Comparison of ENCODE assay signal across 8 cellular contexts in genomic region chr19:18543814-18544475, GRCh38. TPM values are rescaled to one million over a fixed set of nuclear protein-coding genes. Genes with fewer than 3 reads are reported as not detected.
A peak's percentile ranks its signal among the peaks of the same experiment; 100 is the strongest.
DNase-seq lines count a peak whose midpoint lies in the region; ATAC-seq and TF ChIP-seq lines count a peak whose summit lies in the region.

No MANE protein-coding gene starts in this region.

- peak overlapping the region; percentile 83 for H2AFZ ChIP-seq in PC-9

- peak overlapping the region; percentile 68 for H3K4me3 ChIP-seq in PC-9
- H3K4me3 ChIP-seq in foreskin fibroblast (ENCODE audit: low read depth in 1 of 2, low read length in 2 of 2): peak overlapping the region; percentile 16 to 52
- peak overlapping the region in 3 of 4 donors; percentile 83 to 96 (median 94) for H3K4me3 ChIP-seq in upper lobe of left lung

- no peak for TF ChIP-seq EP300 in upper lobe of left lung (IDR thresholded peaks at IDR 0.05)

- H3K79me2 ChIP-seq in PC-9 (ENCODE audit: low read depth): peaks cover 17% of the 10 kb centered on the region

- H3K9me3 Mint-ChIP-seq in CD4-positive, alpha-beta T cell: no peaks in the 10 kb centered on the region

- H3K4me1 ChIP-seq in PC-9 (replicated peaks; ENCODE audit: insufficient read depth): peaks cover 10% of the 10 kb centered on the region; the same call in 1 of the 2 replicates
- peaks cover 13 to 28% (median 17%) of the 10 kb centered on the region in 4 donors for H3K4me1 ChIP-seq in upper lobe of left lung

- WGBS in upper lobe of left lung, 2 donors: 8 to 16% methylated on average over 4 to 9 of the region's 12 CpGs

- H3K9me3 ChIP-seq in CD4-positive, alpha-beta T cell (ENCODE audit: control insufficient read depth, low read length): no peaks in the 10 kb centered on the region
- H3K9me3 ChIP-seq in PC-9 (ENCODE audit: insufficient read depth, low read depth) (no peaks in the 10 kb centered on the region), upper lobe of left lung (no peaks in the 10 kb centered on the region)

- peaks cover 6% of the 10 kb centered on the region; the same call in 1 of the 2 replicates for H3F3A ChIP-seq in PC-9 (ENCODE audit: insufficient read depth, low read depth)

- H3K27me3 Mint-ChIP-seq in CD4-positive, alpha-beta T cell: no peaks in the 10 kb centered on the region

- peak overlapping the region; percentile 66 for H3K27ac ChIP-seq in CD4-positive, alpha-beta T cell (ENCODE audit: low read depth, low read length)
- H3K27ac ChIP-seq in PC-9: no peak overlapping the region
- peak overlapping the region; percentile 90 to 97 (median 94) for H3K27ac ChIP-seq in upper lobe of left lung

- CTCF ChIA-PET in CD4-positive, alpha-beta T cell (lab: Charles Lee): interaction anchor here (0.9 to 1.7 kb wide), 11 partner anchors 8 to 521 kb away, joined by 3 to 8 read pairs (median 4); partner anchors contain the start of genes ELL, KXD1, REX1BD and UBA52
- CTCF ChIA-PET in PC-9 (lab: Charles Lee): interaction anchor here (0.8 kb wide), 1 partner anchor 15 kb away, joined by 4 read pairs; no protein-coding TSS in a partner anchor

- ATAC-seq in CD4-positive, alpha-beta T cell (ENCODE audit: poor library complexity): peak; percentile 81
- ATAC-seq in GM19328 (IDR thresholded peaks at IDR 0.05; ENCODE audit: unreplicated experiment) (peak; percentile 49), HG03469 (IDR thresholded peaks at IDR 0.05; ENCODE audit: unreplicated experiment) (peak; percentile 69), omental fat pad (ENCODE audit: low FRiP score) (peak; percentile 37), upper lobe of left lung (ENCODE audit: low FRiP score in 2 of 2) (peak; percentile 80 to 83)

- peak in 1 of 4 donors; percentile 44 for TF ChIP-seq POLR2A in upper lobe of left lung (IDR thresholded peaks at IDR 0.05)

- H3K36me3 Mint-ChIP-seq in CD4-positive, alpha-beta T cell (ENCODE audit: low read depth): peaks cover 41% of the 10 kb centered on the region

- no TSS peak for BruUV-seq in PC-9 (replicated peaks; lab: Mats Ljungman, UMichigan)

- H3K36me3 ChIP-seq in PC-9 (ENCODE audit: low read depth): peaks cover 22% of the 10 kb centered on the region
- peaks cover 7 to 28% (median 11%) of the 10 kb centered on the region in 4 donors for H3K36me3 ChIP-seq in upper lobe of left lung

- peak; percentile 59 to 83 (median 64) for DNase-seq in CD4-positive, alpha-beta T cell
- DNase-seq in PC-9: peak; percentile 48 to 77
- peak; percentile 81 to 82 for DNase-seq in activated T-cell treated with anti-CD3 and anti-CD28 coated beads, Interleukin-2, amount 50 U/mL, for 48 hours
- DNase-seq in foreskin fibroblast: peak; percentile 64 to 80
- no peak for DNase-seq in omental fat pad (ENCODE audit: low spot score)
- peak in 1 of 2 donors; percentile 82 for DNase-seq in upper lobe of left lung

- intact Hi-C loops in CD4-positive, alpha-beta T cell (cut with DNase I, micrococcal nuclease): loop anchor here (1.0 to 5.0 kb wide), 5 partner anchors 13 to 43 kb away; partner anchors contain the start of genes ELL (in 2 of the 2), KXD1 (in 2 of the 2), REX1BD (in 2 of the 2) and UBA52 (in 1 of the 2)
- intact Hi-C loops in PC-9 (cut with micrococcal nuclease; ENCODE audit: unreplicated experiment): no loop called here

- peak; percentile 14 for TF ChIP-seq CTCF in CD4-positive, alpha-beta T cell (IDR thresholded peaks at IDR 0.05)
- TF ChIP-seq CTCF in PC-9 (conservative IDR thresholded peaks at IDR 0.05): no peak
- no peak for TF ChIP-seq CTCF in foreskin fibroblast (IDR thresholded peaks at IDR 0.05; ENCODE audit: low read depth, low read length)
- no peak for TF ChIP-seq CTCF in omental fat pad (IDR thresholded peaks at IDR 0.05)
- TF ChIP-seq CTCF in upper lobe of left lung (IDR thresholded peaks at IDR 0.05): peak in 1 of 6 experiments; percentile 5

- no peaks in the 10 kb centered on the region for H4K20me1 ChIP-seq in PC-9 (ENCODE audit: insufficient read depth)

- POLR2A ChIA-PET in CD4-positive, alpha-beta T cell (lab: Charles Lee): interaction anchor here (0.6 to 2.3 kb wide), 21 partner anchors 10 to 288 kb away, joined by 3 to 64 read pairs (median 3); partner anchors contain the start of genes ELL, JUND, KXD1 and REX1BD
- POLR2A ChIA-PET in PC-9 (lab: Charles Lee; ENCODE audit: unreplicated experiment): interaction anchor here (0.6 to 0.7 kb wide), 5 partner anchors 13 to 622 kb away, joined by 3 to 12 read pairs (median 5); partner anchors contain the start of genes KXD1 and UBA52

- H3K4me3 Mint-ChIP-seq in CD4-positive, alpha-beta T cell: peak overlapping the region; percentile 98

- no peaks in the 10 kb centered on the region for H3K27me3 ChIP-seq in CD4-positive, alpha-beta T cell (ENCODE audit: control insufficient read depth, insufficient read depth, low read length)
- no peaks in the 10 kb centered on the region for H3K27me3 ChIP-seq in PC-9 (ENCODE audit: insufficient read depth, low read depth)
- no peaks in the 10 kb centered on the region for H3K27me3 ChIP-seq in upper lobe of left lung

- H3K4me1 Mint-ChIP-seq in CD4-positive, alpha-beta T cell (ENCODE audit: low read depth): peaks cover 27% of the 10 kb centered on the region

- H3K9me2 ChIP-seq in PC-9 (ENCODE audit: insufficient read depth): no peaks in the 10 kb centered on the region

- peak overlapping the region; percentile 96 for H3K4me2 ChIP-seq in PC-9

- peak overlapping the region; percentile 96 for H3K27ac Mint-ChIP-seq in CD4-positive, alpha-beta T cell

RNA-seq across cellular contexts. Expression of gene FKBP8, which starts 0.6 kb away (rescaled TPM):
- total RNA-seq in CD4-positive, alpha-beta T cell: 100 to 1,000 TPM; 147 to 152 TPM
- 231 and 320 TPM in 2 replicates for total RNA-seq in PC-9 (2021)
- total RNA-seq in omental fat pad: 100 to 1,000 TPM; 193 to 275 (median 236) TPM
- total RNA-seq in upper lobe of left lung: 100 to 1,000 TPM; 242 to 450 (median 284) TPM

RNA-seq across cellular contexts. Expression of gene KXD1, which starts 13.7 kb away (rescaled TPM):
- total RNA-seq in CD4-positive, alpha-beta T cell: 10 to 100 TPM; 64.2 to 66.9 TPM
- total RNA-seq in PC-9 (2021) (97.0 and 101 TPM in 2 replicates), omental fat pad (100 to 1,000 TPM in 3 of 4 donors, 10 to 100 TPM in 1; 96.9 to 140 (median 102) TPM), upper lobe of left lung (100 to 1,000 TPM in 3 of 6 donors, 10 to 100 TPM in 3; 69.6 to 333 (median 103) TPM)

RNA-seq across cellular contexts. Expression of gene ELL, which starts 22.1 kb away (rescaled TPM):
- total RNA-seq in CD4-positive, alpha-beta T cell: 10 to 100 TPM; 46.2 to 46.8 TPM
- 12.9 and 14.6 TPM in 2 replicates for total RNA-seq in PC-9 (2021)
- 10 to 100 TPM; 18.1 to 43.1 (median 24.8) TPM for total RNA-seq in omental fat pad
- total RNA-seq in upper lobe of left lung: 10 to 100 TPM; 19.8 to 66.0 (median 22.4) TPM

RNA-seq across cellular contexts. Expression of gene UBA52, which starts 27.7 kb away (rescaled TPM):
- 1,000 to 10,000 TPM; 2,255 to 2,378 TPM for total RNA-seq in CD4-positive, alpha-beta T cell
- total RNA-seq in PC-9 (2021): 1,141 and 1,151 TPM in 2 replicates
- total RNA-seq in omental fat pad: 100 to 1,000 TPM; 600 to 891 (median 689) TPM
- total RNA-seq in upper lobe of left lung: 100 to 1,000 TPM; 127 to 988 (median 458) TPM

RNA-seq across cellular contexts. Expression of gene REX1BD, which starts 44.7 kb away (rescaled TPM):
- 10 to 100 TPM; 88.4 to 88.9 TPM for total RNA-seq in CD4-positive, alpha-beta T cell
- total RNA-seq in PC-9 (2021) (44.8 and 64.3 TPM in 2 replicates), omental fat pad (100 to 1,000 TPM in 2 of 4 donors, 10 to 100 TPM in 2; 79.5 to 127 (median 101) TPM), upper lobe of left lung (100 to 1,000 TPM in 1 of 6 donors, 10 to 100 TPM in 5; 83.6 to 114 (median 91.6) TPM)

Comparison
In these comparisons a context has a peak if more than half of its experiments do, and no peak if none do; other contexts are left out.
1. H3K4me3 ChIP-seq: peak in every context shown above with its lines; median percentile 94 in upper lobe of left lung; 68 in PC-9; 34 in foreskin fibroblast.